Comparison of ENCODE assay signal across 9 cellular contexts in the genomic region with DNA sequence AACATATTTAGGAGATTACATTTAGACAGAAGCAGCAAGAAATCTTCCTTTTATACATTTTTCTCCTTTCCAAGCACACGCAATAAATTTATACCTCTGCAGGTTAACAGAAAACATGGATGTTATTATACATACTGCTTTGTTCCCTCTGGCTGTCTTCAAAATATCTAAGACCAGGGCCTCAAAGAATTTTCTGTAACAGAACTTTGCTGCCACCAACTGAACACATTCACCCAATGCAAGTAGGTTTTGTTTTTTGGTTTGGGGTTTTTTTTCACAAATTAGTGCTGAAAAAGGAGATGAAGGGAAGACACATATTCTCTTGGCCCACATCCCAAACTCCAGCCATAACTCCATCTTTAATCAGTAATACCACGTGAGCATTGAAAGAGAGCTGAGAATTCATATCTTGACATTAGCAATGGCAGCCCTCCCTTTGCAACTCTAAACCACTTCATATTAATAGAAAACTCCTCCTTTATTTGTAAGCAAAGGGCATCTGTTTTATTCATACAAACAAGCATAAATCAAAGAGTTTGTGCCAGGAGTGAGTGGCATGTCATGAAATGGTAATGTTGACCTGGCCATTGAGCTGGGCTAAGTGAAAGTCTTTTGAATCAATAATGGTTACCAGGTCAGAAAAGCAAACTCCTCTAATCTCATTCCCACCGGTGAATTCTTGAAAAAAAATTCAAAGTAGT.
DNase-seq lines count a peak whose midpoint lies in the region; ATAC-seq, FAIRE-seq and TF ChIP-seq lines count a peak whose summit lies in the region.
"Had no signal": no experiment of that assay in that cellular context is flagged by ENCODE, and none has a peak within 500 bp of the region (broad histone marks: within the 10 kb centered on the region; RNA-seq: fewer than 3 reads in every experiment).

No MANE protein-coding gene starts in this region.

- CTCF ChIA-PET in activated CD4-positive, alpha-beta T cell treated with anti-CD3 and anti-CD28 coated beads for 36 hours (lab: Charles Lee): no interaction called here

- H3K27me3 Mint-ChIP-seq in activated CD4-positive, alpha-beta T cell treated with anti-CD3 and anti-CD28 coated beads for 36 hours: no peaks in the 10 kb centered on the region

- H3K79me2 ChIP-seq in SU-DHL-6 (ENCODE audit: insufficient read depth, low read length): no peaks in the 10 kb centered on the region

- peak; percentile 29 for TF ChIP-seq CTCF in SU-DHL-6 (IDR thresholded peaks at IDR 0.05; ENCODE audit: insufficient read depth, low read length, poor library complexity, severe bottlenecking)
- peak; percentile 16 for TF ChIP-seq CTCF in kidney (IDR thresholded peaks at IDR 0.05; ENCODE audit: borderline replicate concordance, extremely low read depth, insufficient read depth)

- intact Hi-C loops in kidney (cut with DNase I): no loop called here
- intact Hi-C loops in activated CD4-positive, alpha-beta T cell treated with anti-CD3 and anti-CD28 coated beads for 36 hours (cut with DNase I, micrococcal nuclease): no loop called here

- H3F3A ChIP-seq in SU-DHL-6 (ENCODE audit: insufficient read depth): no peaks in the 10 kb centered on the region

- no peaks in the 10 kb centered on the region for H3K4me1 ChIP-seq in kidney (ENCODE audit: control insufficient read depth in 1 of 2, insufficient read depth in 1 of 2, low read depth in 1 of 2, low read length in 2 of 2)

- POLR2A ChIA-PET in activated CD4-positive, alpha-beta T cell treated with anti-CD3 and anti-CD28 coated beads for 36 hours (lab: Charles Lee): no interaction called here

- ATAC-seq in GM18873 (IDR thresholded peaks at IDR 0.05; ENCODE audit: low FRiP score, unreplicated experiment) (no peak), GM18517 (IDR thresholded peaks at IDR 0.05; ENCODE audit: unreplicated experiment) (no peak)
- no peak for ATAC-seq in activated CD4-positive, alpha-beta T cell treated with anti-CD3 and anti-CD28 coated beads for 36 hours

- DNase-seq in Caki2 (ENCODE audit: low read depth) (peak; percentile 25), NCI-H1092 treated with DMSO at 0.1 percent for 48 hours (lab: John Stamatoyannopoulos, UW) (peak; percentile 89), kidney (no peak)
- DNase-seq in NK-92 treated with Interleukin-12 subunit alpha and Interleukin-12 subunit beta, amount 100 ng/mL, for 24 hours (lab: John Stamatoyannopoulos, UW): no peak
- no peak for DNase-seq in activated CD4-positive, alpha-beta T cell treated with anti-CD3 and anti-CD28 coated beads for 36 hours
- DNase-seq: stimulated activated CD4-positive, alpha-beta T cell treated with anti-CD3 and anti-CD28 coated beads, Interleukin-4, amount 100 ng/mL, for 4 hours had no signal

- no peaks in the 10 kb centered on the region for H3K27me3 ChIP-seq in SU-DHL-6 (ENCODE audit: low read length)

- H3K36me3 Mint-ChIP-seq in activated CD4-positive, alpha-beta T cell treated with anti-CD3 and anti-CD28 coated beads for 36 hours (ENCODE audit: low read depth): no peaks in the 10 kb centered on the region

- H3K4me3 Mint-ChIP-seq in activated CD4-positive, alpha-beta T cell treated with anti-CD3 and anti-CD28 coated beads for 36 hours: no peak overlapping the region

- H3K9ac ChIP-seq in SU-DHL-6 (ENCODE audit: low read length) (no peak overlapping the region), kidney (ENCODE audit: low read length in 2 of 2) (no peak overlapping the region)

- H3K27ac ChIP-seq in SU-DHL-6 (ENCODE audit: low read depth, low read length) (no peak overlapping the region), kidney (ENCODE audit: low read depth in 2 of 2, low read length in 2 of 2) (no peak overlapping the region)

- peaks cover 5% of the 10 kb centered on the region for H3K4me1 Mint-ChIP-seq in activated CD4-positive, alpha-beta T cell treated with anti-CD3 and anti-CD28 coated beads for 36 hours

- H3K36me3 ChIP-seq in SU-DHL-6 (ENCODE audit: low read length): no peaks in the 10 kb centered on the region
- no peaks in the 10 kb centered on the region for H3K36me3 ChIP-seq in kidney (ENCODE audit: control insufficient read depth in 1 of 2, insufficient read depth in 2 of 2, low read length in 2 of 2)

- in situ Hi-C loops in Caki2 (cut with HindIII; ENCODE audit: low pct_unique_long_range_greater_than_20kb, low sequenced_read_pairs): no loop called here

- no peak overlapping the region for H3K4me2 ChIP-seq in SU-DHL-6 (ENCODE audit: low read depth, low read length, poor library complexity, severe bottlenecking)

- H3K9me2 ChIP-seq in SU-DHL-6 (replicated peaks; ENCODE audit: insufficient read depth, low read length): no peaks in the 10 kb centered on the region

- H3K9me3 Mint-ChIP-seq in activated CD4-positive, alpha-beta T cell treated with anti-CD3 and anti-CD28 coated beads for 36 hours (ENCODE audit: low read depth): no peaks in the 10 kb centered on the region

- no peak overlapping the region for H2AFZ ChIP-seq in SU-DHL-6 (ENCODE audit: low read depth, low read length, severe bottlenecking)

- H3K9me3 ChIP-seq in SU-DHL-6 (ENCODE audit: insufficient read depth, low read length) (no peaks in the 10 kb centered on the region), kidney (ENCODE audit: control insufficient read depth in 1 of 2, low read length in 2 of 2) (no peaks in the 10 kb centered on the region)

- H4K20me1 ChIP-seq in SU-DHL-6 (ENCODE audit: low read depth, low read length): no peaks in the 10 kb centered on the region

- no peak overlapping the region for H3K4me3 ChIP-seq in SU-DHL-6 (ENCODE audit: insufficient read depth, low read length, poor library complexity, severe bottlenecking)
- no peak overlapping the region for H3K4me3 ChIP-seq in kidney (ENCODE audit: low read length in 2 of 2)

- FAIRE-seq in kidney (lab: Jason Lieb, UNC): no peak

- H3K27ac Mint-ChIP-seq in activated CD4-positive, alpha-beta T cell treated with anti-CD3 and anti-CD28 coated beads for 36 hours: no peak overlapping the region

Comparison
In these comparisons a context has a peak if more than half of its experiments do, and no peak if none do; other contexts are left out.
1. DNase-seq: peak in Caki2 (single experiment) and NCI-H1092 treated with DMSO at 0.1 percent for 48 hours (single experiment); none in kidney (single experiment), NK-92 treated with Interleukin-12 subunit alpha and Interleukin-12 subunit beta, amount 100 ng/mL, for 24 hours (single experiment) and activated CD4-positive, alpha-beta T cell treated with anti-CD3 and anti-CD28 coated beads for 36 hours (single experiment).